In genomic region chrX:74534569-74535038, GRCh38 we compare ENCODE assay signal across 9 cellular contexts.
DNase-seq lines count a peak whose midpoint lies in the region; ATAC-seq and TF ChIP-seq lines count a peak whose summit lies in the region.
"Had no signal": no experiment of that assay in that cellular context is flagged by ENCODE, and none has a peak within 500 bp of the region (broad histone marks: within the 10 kb centered on the region; RNA-seq: fewer than 3 reads in every experiment).

No MANE protein-coding gene starts in this region.

- CTCF ChIA-PET in activated CD8-positive, alpha-beta T cell treated with anti-CD3 and anti-CD28 coated beads for 36 hours (lab: Charles Lee) = interaction anchor here (0.9 to 2.5 kb wide), 6 partner anchors 11 to 152 kb away, joined by 3 to 12 read pairs (median 3); no protein-coding TSS in a partner anchor

- H3K4me1 ChIP-seq in mucosa of descending colon (ENCODE audit: low read depth) = peaks cover 3% of the 10 kb centered on the region

- H3K4me3 Mint-ChIP-seq in activated CD8-positive, alpha-beta T cell treated with anti-CD3 and anti-CD28 coated beads for 36 hours = no peak overlapping the region
- H3K4me3 Mint-ChIP-seq in osteocyte (ENCODE audit: unreplicated experiment) = peak overlapping the region; percentile 32

- no peaks in the 10 kb centered on the region for H3K36me3 ChIP-seq in mucosa of descending colon (ENCODE audit: low read depth)

- ATAC-seq in GM18505 (IDR thresholded peaks at IDR 0.05; ENCODE audit: unreplicated experiment) (peak; percentile 42), HG02623 (IDR thresholded peaks at IDR 0.05; ENCODE audit: unreplicated experiment) (peak; percentile 44), mucosa of descending colon (no peak)
- ATAC-seq in activated CD8-positive, alpha-beta T cell treated with anti-CD3 and anti-CD28 coated beads for 36 hours = peak; percentile 60

- H3K4me3 ChIP-seq in mucosa of descending colon = no peak overlapping the region
- H3K4me3 ChIP-seq: K562 had no signal

- POLR2A ChIA-PET in activated CD8-positive, alpha-beta T cell treated with anti-CD3 and anti-CD28 coated beads for 36 hours (lab: Charles Lee) = no interaction called here

- intact Hi-C loops in activated CD8-positive, alpha-beta T cell treated with anti-CD3 and anti-CD28 coated beads for 36 hours (cut with micrococcal nuclease) = no loop called here
- intact Hi-C loops in mucosa of descending colon (cut with DNase I, micrococcal nuclease) = no loop called here

- H3K9me3 ChIP-seq in mucosa of descending colon = no peaks in the 10 kb centered on the region

- no peak for TF ChIP-seq POLR2A in GM18505 (IDR thresholded peaks at IDR 0.05; ENCODE audit: borderline replicate concordance, extremely low read depth, insufficient read depth, insufficient read length)

- peak overlapping the region; percentile 78 for H3K27ac Mint-ChIP-seq in activated CD8-positive, alpha-beta T cell treated with anti-CD3 and anti-CD28 coated beads for 36 hours
- peak overlapping the region; percentile 57 for H3K27ac Mint-ChIP-seq in osteocyte (ENCODE audit: unreplicated experiment)

- peaks cover 19% of the 10 kb centered on the region for H3K4me1 Mint-ChIP-seq in activated CD8-positive, alpha-beta T cell treated with anti-CD3 and anti-CD28 coated beads for 36 hours (ENCODE audit: low read depth)
- H3K4me1 Mint-ChIP-seq in osteocyte (ENCODE audit: unreplicated experiment) = peaks cover 16% of the 10 kb centered on the region

- DNase-seq in activated CD8-positive, alpha-beta T cell treated with anti-CD3 and anti-CD28 coated beads for 36 hours = peak; percentile 11
- DNase-seq in osteocyte (ENCODE audit: extremely low spot score, unreplicated experiment) (peak; percentile 77), NCI-H1436 treated with DMSO at 0.1 percent for 48 hours (lab: John Stamatoyannopoulos, UW) (no peak), cerebellum (ENCODE audit: low spot score) (no peak), NCI-H1417 (lab: John Stamatoyannopoulos, UW) (no peak), mucosa of descending colon (no peak)

- no peak for TF ChIP-seq CTCF in activated CD8-positive, alpha-beta T cell treated with anti-CD3 and anti-CD28 coated beads for 36 hours (IDR thresholded peaks at IDR 0.05)
- TF ChIP-seq CTCF in osteocyte (IDR thresholded peaks at IDR 0.05) (no peak), mucosa of descending colon (IDR thresholded peaks at IDR 0.05) (no peak)

- H3K9me3 Mint-ChIP-seq in activated CD8-positive, alpha-beta T cell treated with anti-CD3 and anti-CD28 coated beads for 36 hours = no peaks in the 10 kb centered on the region
- no peaks in the 10 kb centered on the region for H3K9me3 Mint-ChIP-seq in osteocyte (ENCODE audit: unreplicated experiment)

- H3K36me3 Mint-ChIP-seq in activated CD8-positive, alpha-beta T cell treated with anti-CD3 and anti-CD28 coated beads for 36 hours (ENCODE audit: low read depth) = no peaks in the 10 kb centered on the region
- H3K36me3 Mint-ChIP-seq in osteocyte (ENCODE audit: unreplicated experiment) = peaks cover 4% of the 10 kb centered on the region

- H3K27me3 Mint-ChIP-seq in activated CD8-positive, alpha-beta T cell treated with anti-CD3 and anti-CD28 coated beads for 36 hours = no peaks in the 10 kb centered on the region
- no peaks in the 10 kb centered on the region for H3K27me3 Mint-ChIP-seq in osteocyte (ENCODE audit: unreplicated experiment)

Comparison
In these comparisons a context has a peak if more than half of its experiments do, and no peak if none do; other contexts are left out.
1. DNase-seq: peak in activated CD8-positive, alpha-beta T cell treated with anti-CD3 and anti-CD28 coated beads for 36 hours (single experiment) and osteocyte (single experiment); none in NCI-H1436 treated with DMSO at 0.1 percent for 48 hours (single experiment), cerebellum (single experiment), NCI-H1417 (0 of 3) and mucosa of descending colon (0 of 3).